Comparison of ENCODE assay signal across 20 cellular contexts in genomic region chr9:20226345-20226744, GRCh38.
DNase-seq lines count a peak whose midpoint lies in the region; ATAC-seq and TF ChIP-seq lines count a peak whose summit lies in the region.
"Had no signal": no experiment of that assay in that cellular context is flagged by ENCODE, and none has a peak within 500 bp of the region (broad histone marks: within the 10 kb centered on the region; RNA-seq: fewer than 3 reads in every experiment).

No MANE protein-coding gene starts in this region.

- H3K27ac ChIP-seq in left lung, result no peak overlapping the region
- no peak overlapping the region for H3K27ac ChIP-seq in smooth muscle cell (ENCODE audit: low read depth)
- H3K27ac ChIP-seq: 22Rv1, Peyer's patch had no signal

- H3F3A ChIP-seq in smooth muscle cell (ENCODE audit: low read depth), result peaks cover 5% of the 10 kb centered on the region

- 92% methylated on average over 5 of the region's 5 CpGs for WGBS in smooth muscle cell (ENCODE audit: low lambda C conversion rate)

- H3K9me3 Mint-ChIP-seq in natural killer cell, result no peaks in the 10 kb centered on the region
- H3K9me3 Mint-ChIP-seq in natural killer cell treated with Interleukin-12 subunit alpha and Interleukin-12 subunit beta and Interleukin-15 and Interleukin-18, amount 100 ng/mL, for 72 hours, result no peaks in the 10 kb centered on the region
- H3K9me3 Mint-ChIP-seq in stimulated activated effector memory CD8-positive, alpha-beta T cell treated with anti-CD3 and anti-CD28 coated beads, Interleukin-12 subunit alpha, Interleukin-12 subunit beta, amount 100 ng/mL, for 72 hours, result no peaks in the 10 kb centered on the region

- peaks cover 6% of the 10 kb centered on the region for H3K79me2 ChIP-seq in smooth muscle cell (ENCODE audit: low read depth)

- H3K36me3 Mint-ChIP-seq in natural killer cell, result no peaks in the 10 kb centered on the region
- H3K36me3 Mint-ChIP-seq in natural killer cell treated with Interleukin-12 subunit alpha and Interleukin-12 subunit beta and Interleukin-15 and Interleukin-18, amount 100 ng/mL, for 72 hours, result peaks cover 10% of the 10 kb centered on the region
- no peaks in the 10 kb centered on the region for H3K36me3 Mint-ChIP-seq in stimulated activated effector memory CD8-positive, alpha-beta T cell treated with anti-CD3 and anti-CD28 coated beads, Interleukin-12 subunit alpha, Interleukin-12 subunit beta, amount 100 ng/mL, for 72 hours
- H3K36me3 Mint-ChIP-seq: CD14-positive monocyte had no signal

- peaks cover 17% of the 10 kb centered on the region in 2 donors for H3K4me1 Mint-ChIP-seq in natural killer cell
- peaks cover 9 to 17% of the 10 kb centered on the region in 2 donors for H3K4me1 Mint-ChIP-seq in natural killer cell treated with Interleukin-12 subunit alpha and Interleukin-12 subunit beta and Interleukin-15 and Interleukin-18, amount 100 ng/mL, for 72 hours (ENCODE audit: low read depth in 2 of 2)
- peaks cover 6% of the 10 kb centered on the region for H3K4me1 Mint-ChIP-seq in stimulated activated effector memory CD8-positive, alpha-beta T cell treated with anti-CD3 and anti-CD28 coated beads, Interleukin-12 subunit alpha, Interleukin-12 subunit beta, amount 100 ng/mL, for 72 hours

- no peaks in the 10 kb centered on the region for H3K27me3 Mint-ChIP-seq in natural killer cell (ENCODE audit: low read depth in 2 of 2)
- peaks cover 3 to 5% of the 10 kb centered on the region in 2 donors for H3K27me3 Mint-ChIP-seq in natural killer cell treated with Interleukin-12 subunit alpha and Interleukin-12 subunit beta and Interleukin-15 and Interleukin-18, amount 100 ng/mL, for 72 hours

- no peak overlapping the region for H3K4me2 ChIP-seq in smooth muscle cell

- no peaks in the 10 kb centered on the region for H4K20me1 ChIP-seq in smooth muscle cell (ENCODE audit: low read depth)

- DNase-seq in NCI-H1092 treated with DMSO at 0.1 percent for 48 hours (lab: John Stamatoyannopoulos, UW) (peak; percentile 7), NCI-H1092 (lab: John Stamatoyannopoulos, UW) (no peak), natural killer cell (no peak), NCI-H69 (lab: John Stamatoyannopoulos, UW) (peak; percentile 91), left lung (no peak), smooth muscle cell (lab: John Stamatoyannopoulos, UW; ENCODE audit: unreplicated experiment) (no peak)
- no peak for DNase-seq in natural killer cell treated with Interleukin-12 subunit alpha and Interleukin-12 subunit beta and Interleukin-15 and Interleukin-18, amount 100 ng/mL, for 72 hours (ENCODE audit: low spot score)
- no peak for DNase-seq in stimulated activated effector memory CD8-positive, alpha-beta T cell treated with anti-CD3 and anti-CD28 coated beads, Interleukin-12 subunit alpha, Interleukin-12 subunit beta, amount 100 ng/mL, for 72 hours (ENCODE audit: low spot score in 2 of 2)
- DNase-seq: Caco-2; GDM1; Kasumi-1; NCI-H1105 treated with DMSO at 0.1 percent for 48 hours; NCI-H1694 treated with DMSO at 0.1 percent for 48 hours; NCI-H345; NCI-H524 treated with DMSO at 0.1 percent for 48 hours; NK-92 treated with Interleukin-12 subunit alpha and Interleukin-12 subunit beta, amount 100 ng/mL, for 24 hours; Peyer's patch had no signal

- no peak overlapping the region for H2AFZ ChIP-seq in smooth muscle cell (ENCODE audit: low read depth)

- H3K4me3 Mint-ChIP-seq in natural killer cell, result peak overlapping the region; percentile 22
- H3K4me3 Mint-ChIP-seq in natural killer cell treated with Interleukin-12 subunit alpha and Interleukin-12 subunit beta and Interleukin-15 and Interleukin-18, amount 100 ng/mL, for 72 hours, result no peak overlapping the region
- no peak overlapping the region for H3K4me3 Mint-ChIP-seq in stimulated activated effector memory CD8-positive, alpha-beta T cell treated with anti-CD3 and anti-CD28 coated beads, Interleukin-12 subunit alpha, Interleukin-12 subunit beta, amount 100 ng/mL, for 72 hours

- H3K27me3 ChIP-seq in left lung, result no peaks in the 10 kb centered on the region
- no peaks in the 10 kb centered on the region for H3K27me3 ChIP-seq in smooth muscle cell (ENCODE audit: low read depth)
- H3K27me3 ChIP-seq: Peyer's patch had no signal

- H3K4me1 ChIP-seq in left lung, result no peaks in the 10 kb centered on the region
- peaks cover 6% of the 10 kb centered on the region for H3K4me1 ChIP-seq in smooth muscle cell (ENCODE audit: low read depth)
- H3K4me1 ChIP-seq: Caco-2, HAP-1, Peyer's patch had no signal

- no peak overlapping the region for H3K27ac Mint-ChIP-seq in natural killer cell
- H3K27ac Mint-ChIP-seq in natural killer cell treated with Interleukin-12 subunit alpha and Interleukin-12 subunit beta and Interleukin-15 and Interleukin-18, amount 100 ng/mL, for 72 hours, result no peak overlapping the region
- H3K27ac Mint-ChIP-seq in stimulated activated effector memory CD8-positive, alpha-beta T cell treated with anti-CD3 and anti-CD28 coated beads, Interleukin-12 subunit alpha, Interleukin-12 subunit beta, amount 100 ng/mL, for 72 hours, result no peak overlapping the region
- H3K27ac Mint-ChIP-seq: CD14-positive monocyte had no signal

- intact Hi-C loops in natural killer cell (cut with micrococcal nuclease) (no loop called here), left lung (cut with DNase I) (no loop called here)

- H3K4me3 ChIP-seq in left lung (no peak overlapping the region), smooth muscle cell (no peak overlapping the region)
- H3K4me3 ChIP-seq: HAP-1, Peyer's patch had no signal

- TF ChIP-seq CTCF in natural killer cell (IDR thresholded peaks at IDR 0.05) (no peak), left lung (IDR thresholded peaks at IDR 0.05) (no peak), smooth muscle cell (IDR thresholded peaks at IDR 0.05; ENCODE audit: borderline replicate concordance, insufficient read depth, poor library complexity, severe bottlenecking) (no peak)

- H3K9me3 ChIP-seq in left lung, result no peaks in the 10 kb centered on the region
- no peaks in the 10 kb centered on the region for H3K9me3 ChIP-seq in smooth muscle cell (replicated peaks; ENCODE audit: low read depth)
- H3K9me3 ChIP-seq: Caco-2, HAP-1, Peyer's patch had no signal

- H3K9ac ChIP-seq in smooth muscle cell (ENCODE audit: low read depth), result no peak overlapping the region

- ATAC-seq in natural killer cell (no peak), left lung (no peak)
- ATAC-seq in natural killer cell treated with Interleukin-12 subunit alpha and Interleukin-12 subunit beta and Interleukin-15 and Interleukin-18, amount 100 ng/mL, for 72 hours, result no peak
- ATAC-seq in stimulated activated effector memory CD8-positive, alpha-beta T cell treated with anti-CD3 and anti-CD28 coated beads, Interleukin-12 subunit alpha, Interleukin-12 subunit beta, amount 100 ng/mL, for 72 hours, result peak; percentile 28

- no peaks in the 10 kb centered on the region for H3K36me3 ChIP-seq in left lung
- no peaks in the 10 kb centered on the region for H3K36me3 ChIP-seq in smooth muscle cell (ENCODE audit: low read depth)
- H3K36me3 ChIP-seq: HAP-1, Peyer's patch had no signal

Comparison
In these comparisons a context has a peak if more than half of its experiments do, and no peak if none do; other contexts are left out.
1. DNase-seq: peak in NCI-H1092 treated with DMSO at 0.1 percent for 48 hours (single experiment) and NCI-H69 (single experiment); none in NCI-H1092 (single experiment), natural killer cell (single experiment), natural killer cell treated with Interleukin-12 subunit alpha and Interleukin-12 subunit beta and Interleukin-15 and Interleukin-18, amount 100 ng/mL, for 72 hours (single experiment), stimulated activated effector memory CD8-positive, alpha-beta T cell treated with anti-CD3 and anti-CD28 coated beads, Interleukin-12 subunit alpha, Interleukin-12 subunit beta, amount 100 ng/mL, for 72 hours (0 of 2), left lung (0 of 2) and smooth muscle cell (single experiment).